22 cellular contexts compared by ENCODE assay signal in the genomic region with DNA sequence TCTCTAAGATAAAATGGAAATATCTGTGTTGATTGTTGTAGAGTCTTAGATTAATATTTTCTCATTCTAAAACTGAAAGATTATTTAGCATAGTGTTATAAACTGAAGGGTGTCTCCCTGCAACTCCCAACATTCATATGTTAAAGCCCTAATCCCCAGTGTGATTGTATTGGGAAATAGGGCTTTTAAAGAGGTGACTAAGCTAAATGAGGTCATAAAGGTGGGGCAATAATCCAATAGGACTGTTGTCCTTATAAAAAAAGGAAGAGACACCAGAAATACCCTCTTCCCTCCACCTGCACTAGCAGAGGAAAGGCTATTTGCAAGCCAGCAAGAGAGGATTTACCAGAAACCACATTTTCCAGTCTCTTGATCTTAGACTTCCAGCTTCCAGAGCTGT.
DNase-seq lines count a peak whose midpoint lies in the region; ATAC-seq and TF ChIP-seq lines count a peak whose summit lies in the region.
"Had no signal": no experiment of that assay in that cellular context is flagged by ENCODE, and none has a peak within 500 bp of the region (broad histone marks: within the 10 kb centered on the region; RNA-seq: fewer than 3 reads in every experiment).

No MANE protein-coding gene starts in this region.

- H3K79me2 ChIP-seq in hepatocyte (no peaks in the 10 kb centered on the region), MM.1S (ENCODE audit: low read length) (no peaks in the 10 kb centered on the region)

- no peak overlapping the region for H2AFZ ChIP-seq in hepatocyte
- no peak overlapping the region for H2AFZ ChIP-seq in MM.1S (ENCODE audit: low read length)

- no peaks in the 10 kb centered on the region for H3F3A ChIP-seq in MM.1S (ENCODE audit: insufficient read depth, low read length)

- H3K27me3 ChIP-seq in RWPE2 (ENCODE audit: insufficient read depth, poor library complexity, severe bottlenecking) (no peaks in the 10 kb centered on the region), hepatocyte (no peaks in the 10 kb centered on the region), MM.1S (replicated peaks; ENCODE audit: insufficient read depth, low read length) (no peaks in the 10 kb centered on the region)

- TF ChIP-seq CTCF in RWPE2 (IDR thresholded peaks at IDR 0.05; ENCODE audit: poor library complexity, severe bottlenecking) (no peak), hepatocyte (IDR thresholded peaks at IDR 0.05; ENCODE audit: poor library complexity) (no peak), MM.1S (IDR thresholded peaks at IDR 0.05; ENCODE audit: low read length) (no peak)

- no peak overlapping the region for H3K4me2 ChIP-seq in hepatocyte
- no peak overlapping the region for H3K4me2 ChIP-seq in MM.1S (ENCODE audit: low read depth, low read length)
- H3K4me2 ChIP-seq: A549, SK-N-SH had no signal

- H4K20me1 ChIP-seq in hepatocyte (ENCODE audit: insufficient read depth, poor library complexity, severe bottlenecking) (no peaks in the 10 kb centered on the region), MM.1S (ENCODE audit: insufficient read depth, low read length) (no peaks in the 10 kb centered on the region)

- DNase-seq in A172 (ENCODE audit: low spot score) (peak; percentile 13), HS-5 (ENCODE audit: low read depth) (peak; percentile 36), RWPE2 (ENCODE audit: low spot score) (no peak), hepatocyte (ENCODE audit: low spot score) (peak; percentile 7), MM.1S (no peak), occipital lobe (lab: John Stamatoyannopoulos, UW) (no peak)
- DNase-seq: activated CD4-positive, alpha-beta T cell treated with anti-CD3 and anti-CD28 coated beads, Interleukin-2, amount 10 ng/mL, durations not matched to agents 24 days and 14 days; activated naive CD4-positive, alpha-beta T cell treated with anti-CD3 and anti-CD28 coated beads, Interleukin-2, amount 10 ng/mL, durations not matched to agents 7 days and 5 days; amygdala; CD8-positive, alpha-beta memory T cell; effector memory CD8-positive, alpha-beta T cell; KG1; NCI-H1694; NCI-H2171; NCI-H524 treated with DMSO at 0.1 percent for 48 hours; psoas muscle; SK-N-SH; T-helper 2 cell had no signal

- no peak overlapping the region for H3K9ac ChIP-seq in MM.1S (ENCODE audit: low read length)
- H3K9ac ChIP-seq: SK-N-SH had no signal

- H3K4me1 ChIP-seq in RWPE2 (ENCODE audit: insufficient read depth, poor library complexity, severe bottlenecking) (peaks cover 13% of the 10 kb centered on the region), hepatocyte (ENCODE audit: insufficient read depth) (no peaks in the 10 kb centered on the region), MM.1S (ENCODE audit: low read length) (no peaks in the 10 kb centered on the region)
- H3K4me1 ChIP-seq: A549, psoas muscle had no signal

- H3K36me3 ChIP-seq in RWPE2 (ENCODE audit: low read depth) (no peaks in the 10 kb centered on the region), hepatocyte (replicated peaks; ENCODE audit: insufficient read depth, low read depth) (no peaks in the 10 kb centered on the region), MM.1S (replicated peaks; ENCODE audit: insufficient read depth, low read length) (no peaks in the 10 kb centered on the region)

- peak; percentile 93 for ATAC-seq in RWPE2 (ENCODE audit: low read depth)
- ATAC-seq in GM21367 (IDR thresholded peaks at IDR 0.05; ENCODE audit: unreplicated experiment), result no peak
- no peak for ATAC-seq in GM19463 (IDR thresholded peaks at IDR 0.05; ENCODE audit: unreplicated experiment)
- ATAC-seq: A549; effector memory CD8-positive, alpha-beta T cell; psoas muscle had no signal

- H3K9me3 ChIP-seq in RWPE2 (ENCODE audit: severe bottlenecking), result no peaks in the 10 kb centered on the region
- H3K9me3 ChIP-seq in hepatocyte (ENCODE audit: low read depth), result no peaks in the 10 kb centered on the region
- no peaks in the 10 kb centered on the region for H3K9me3 ChIP-seq in MM.1S (replicated peaks; ENCODE audit: insufficient read depth, low read length)
- H3K9me3 ChIP-seq: A549, psoas muscle, SK-N-SH had no signal

- no peaks in the 10 kb centered on the region for H3K9me2 ChIP-seq in hepatocyte (replicated peaks; ENCODE audit: insufficient read depth)
- no peaks in the 10 kb centered on the region for H3K9me2 ChIP-seq in MM.1S (replicated peaks; ENCODE audit: insufficient read depth, low read length)
- H3K9me2 ChIP-seq: SK-N-SH had no signal

- H3K27ac ChIP-seq in RWPE2 (ENCODE audit: poor library complexity, severe bottlenecking), result peak overlapping the region; percentile 6
- no peak overlapping the region for H3K27ac ChIP-seq in hepatocyte
- H3K27ac ChIP-seq in MM.1S (ENCODE audit: low read length), result no peak overlapping the region
- H3K27ac ChIP-seq: A549, coronary artery, psoas muscle had no signal

- H3K4me3 ChIP-seq in RWPE2 (ENCODE audit: severe bottlenecking) (no peak overlapping the region), hepatocyte (no peak overlapping the region), MM.1S (ENCODE audit: low read length) (no peak overlapping the region)
- H3K4me3 ChIP-seq: A549, coronary artery, psoas muscle had no signal

Comparison
In these comparisons a context has a peak if more than half of its experiments do, and no peak if none do; other contexts are left out.
1. DNase-seq: peak in A172 (single experiment), HS-5 (single experiment) and hepatocyte (single experiment); none in RWPE2 (single experiment), MM.1S (single experiment) and occipital lobe (single experiment).